11 cellular contexts compared by ENCODE assay signal in the genomic region with DNA sequence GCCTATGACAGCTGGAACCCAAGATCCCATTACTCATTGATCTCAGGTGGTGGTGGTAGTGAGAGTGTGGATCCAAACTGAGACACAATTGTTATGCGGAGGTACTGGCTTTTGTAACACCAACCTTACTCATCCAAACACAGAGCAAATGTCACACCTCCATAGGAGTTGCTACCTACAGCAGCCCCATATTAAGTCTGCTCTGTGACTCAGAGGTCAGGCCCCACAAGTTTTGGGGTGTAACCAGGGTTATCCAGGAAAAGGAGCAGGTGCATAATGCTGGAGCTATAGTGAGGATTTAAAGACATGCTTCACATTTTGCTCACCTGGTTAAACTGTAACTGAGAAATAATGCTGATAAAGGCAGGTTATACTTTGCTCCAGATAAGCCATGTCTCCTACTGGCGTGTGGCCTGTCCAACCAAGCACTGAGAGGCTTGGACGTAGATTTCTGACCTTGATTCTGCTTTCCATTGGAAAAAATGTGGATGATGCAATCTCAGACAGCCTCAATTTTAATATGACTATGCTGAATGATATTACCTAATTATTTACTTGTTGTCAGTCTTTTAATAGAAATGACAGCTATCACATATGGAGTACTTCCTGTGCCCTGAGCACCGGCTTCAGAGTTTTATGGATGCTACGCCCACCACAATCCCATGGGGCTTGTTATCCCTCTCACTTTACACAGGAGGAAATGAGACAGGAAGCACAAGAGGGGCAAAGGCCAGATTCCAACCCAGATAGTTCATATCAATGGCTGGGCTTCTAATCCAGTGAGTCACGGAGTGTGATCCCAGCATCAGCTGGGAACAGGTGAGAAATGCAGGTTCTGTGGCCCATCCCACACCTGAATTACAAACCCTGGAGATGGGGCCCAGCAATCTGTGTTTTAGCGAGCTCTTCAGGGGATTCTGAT.
A peak's percentile ranks its signal among the peaks of the same experiment; 100 is the strongest.
DNase-seq lines count a peak whose midpoint lies in the region; ATAC-seq, FAIRE-seq and TF ChIP-seq lines count a peak whose summit lies in the region.
"Had no signal": no experiment of that assay in that cellular context is flagged by ENCODE, and none has a peak within 500 bp of the region (broad histone marks: within the 10 kb centered on the region; RNA-seq: fewer than 3 reads in every experiment).

No MANE protein-coding gene starts in this region.

- intact Hi-C loops in MCF 10A (cut with micrococcal nuclease), result no loop called here
- intact Hi-C loops in breast epithelium (cut with DNase I; ENCODE audit: low total_unique reads), result no loop called here

- DNase-seq in MCF 10A (ENCODE audit: unreplicated experiment) (peak; percentile 32), breast epithelium (ENCODE audit: low spot score in 2 of 2) (no peak), iris pigment epithelial cell (ENCODE audit: low read depth) (peak; percentile 30), urothelium cell line (ENCODE audit: low spot score) (peak; percentile 50), activated T-cell treated with anti-CD3 and anti-CD28 coated beads for 4 hours (no peak)
- no peak for DNase-seq in activated CD4-positive, alpha-beta T cell treated with anti-CD3 and anti-CD28 coated beads for 1 hour
- DNase-seq: mesenchymal stem cell, sigmoid colon, T-helper 1 cell had no signal

- H3K9me3 ChIP-seq in breast epithelium, result no peaks in the 10 kb centered on the region
- H3K9me3 ChIP-seq: sigmoid colon had no signal

- peaks cover 17% of the 10 kb centered on the region for H3K36me3 Mint-ChIP-seq in MCF 10A (ENCODE audit: insufficient read depth, unreplicated experiment)

- H3K9me3 Mint-ChIP-seq in MCF 10A (ENCODE audit: unreplicated experiment), result no peaks in the 10 kb centered on the region

- H3K4me3 Mint-ChIP-seq in MCF 10A (ENCODE audit: unreplicated experiment), result no peak overlapping the region

- H3K4me1 ChIP-seq in breast epithelium, result peaks cover 0 to 3% of the 10 kb centered on the region in 2 donors
- H3K4me1 ChIP-seq: sigmoid colon had no signal

- no peaks in the 10 kb centered on the region for H3K27me3 Mint-ChIP-seq in MCF 10A (ENCODE audit: insufficient read depth, unreplicated experiment)

- H3K36me3 ChIP-seq in breast epithelium, result no peaks in the 10 kb centered on the region
- H3K36me3 ChIP-seq: sigmoid colon had no signal

- peak overlapping the region; percentile 40 for H3K27ac Mint-ChIP-seq in MCF 10A (ENCODE audit: low read depth, unreplicated experiment)

- no peak overlapping the region for H3K4me3 ChIP-seq in breast epithelium
- H3K4me3 ChIP-seq: sigmoid colon had no signal

- CTCF ChIA-PET in MCF 10A (lab: Yijun Ruan, JAX), result interaction anchor here (1.0 to 1.4 kb wide), 2 partner anchors 10 to 185 kb away, joined by 4 read pairs; no protein-coding TSS in a partner anchor

- POLR2A ChIA-PET in MCF 10A (lab: Yijun Ruan, JAX), result interaction anchor here (0.7 to 0.8 kb wide), 2 partner anchors 11 to 191 kb away, joined by 3 to 4 read pairs; no protein-coding TSS in a partner anchor

- ATAC-seq in HG03521 (IDR thresholded peaks at IDR 0.05; ENCODE audit: unreplicated experiment), result no peak

- no TSS peak for BruUV-seq in MCF 10A (replicated peaks; lab: Mats Ljungman, UMichigan)

- H3K27ac ChIP-seq in breast epithelium (no peak overlapping the region), VCaP (peak overlapping the region; percentile 88)

- TF ChIP-seq POLR2A in breast epithelium (IDR thresholded peaks at IDR 0.05), result no peak

- peaks cover 0 to 5% of the 10 kb centered on the region in 2 donors for H3K27me3 ChIP-seq in breast epithelium
- H3K27me3 ChIP-seq: sigmoid colon had no signal

- H3K4me1 Mint-ChIP-seq in MCF 10A (ENCODE audit: insufficient read depth, unreplicated experiment), result peaks cover 21% of the 10 kb centered on the region

- TF ChIP-seq CTCF in MCF 10A (IDR thresholded peaks at IDR 0.05; ENCODE audit: unreplicated experiment) (no peak), breast epithelium (IDR thresholded peaks at IDR 0.05) (no peak), VCaP (conservative IDR thresholded peaks at IDR 0.05) (no peak)

- peak; percentile 83 for FAIRE-seq in urothelium cell line (lab: Jason Lieb, UNC)

Comparison
In these comparisons a context has a peak if more than half of its experiments do, and no peak if none do; other contexts are left out.
1. DNase-seq: peak in MCF 10A (single experiment), iris pigment epithelial cell (single experiment) and urothelium cell line (single experiment); none in breast epithelium (0 of 2), activated CD4-positive, alpha-beta T cell treated with anti-CD3 and anti-CD28 coated beads for 1 hour (single experiment) and activated T-cell treated with anti-CD3 and anti-CD28 coated beads for 4 hours (single experiment).